8 cellular contexts compared by ENCODE assay signal in genomic region chr4:67327245-67327860, GRCh38.
DNase-seq lines count a peak whose midpoint lies in the region; ATAC-seq, FAIRE-seq and TF ChIP-seq lines count a peak whose summit lies in the region.

No MANE protein-coding gene starts in this region.

- DNase-seq in activated T-cell treated with anti-CD3 and anti-CD28 coated beads for 1 hour (ENCODE audit: low read depth) (peak; percentile 28), SK-N-SH (peak; percentile 55), GM12878 (ENCODE audit: low read depth, low spot score) (peak; percentile 9), iPS DF 4.7 (ENCODE audit: extremely low read depth, low spot score) (peak; percentile 22)
- DNase-seq in activated T-cell treated with anti-CD3 and anti-CD28 coated beads, Interleukin-2, amount 50 U/mL, for 1 hour, result no peak
- DNase-seq in stimulated activated CD4-positive, alpha-beta T cell treated with anti-CD3 and anti-CD28 coated beads, Interleukin-12 subunit alpha, Interleukin-12 subunit beta, amount 100 ng/mL, for 4 hours, result peak; percentile 27

- RAD21 ChIA-PET in GM12878 (lab: Charles Lee; ENCODE audit: unreplicated experiment), result interaction anchor here (0.7 to 2.4 kb wide), 4 partner anchors 20 to 636 kb away, joined by 3 to 15 read pairs (median 3); no protein-coding TSS in a partner anchor

- TF ChIP-seq CTCF in HEK293 (tag by site-specific recombination; IDR thresholded peaks at IDR 0.05), result no peak
- peak; percentile 98 for TF ChIP-seq CTCF in Loucy (conservative IDR thresholded peaks at IDR 0.05; ENCODE audit: low read length)
- TF ChIP-seq CTCF in SK-N-SH (IDR thresholded peaks at IDR 0.05), result peak; percentile 96
- peak; percentile 82 to 90 (median 90) for TF ChIP-seq CTCF in GM12878 (IDR thresholded peaks at IDR 0.05 in 2 of 3, conservative IDR thresholded peaks at IDR 0.05 in 1 of 3; ENCODE audit: control insufficient read depth in 2 of 3, extremely low read depth in 1 of 3, insufficient read depth in 1 of 3, low read depth in 3 of 3, low read length in 3 of 3)

- no peak for TF ChIP-seq EP300 in SK-N-SH (IDR thresholded peaks at IDR 0.05; ENCODE audit: borderline replicate concordance in 1 of 2, low read depth in 1 of 2, low read length in 1 of 2)
- TF ChIP-seq EP300 in GM12878 (IDR thresholded peaks at IDR 0.05; ENCODE audit: borderline replicate concordance in 1 of 2, control insufficient read depth in 1 of 2, low read depth in 2 of 2, low read length in 2 of 2), result no peak

- H4K20me1 ChIP-seq in Loucy (ENCODE audit: insufficient read depth, low read length, poor library complexity, severe bottlenecking) (no peaks in the 10 kb centered on the region), SK-N-SH (ENCODE audit: insufficient read depth) (no peaks in the 10 kb centered on the region), GM12878 (ENCODE audit: control insufficient read depth, insufficient read depth) (no peaks in the 10 kb centered on the region)

- peak; percentile 91 for TF ChIP-seq RAD21 in SK-N-SH (IDR thresholded peaks at IDR 0.05; ENCODE audit: low read length)
- peak; percentile 92 for TF ChIP-seq RAD21 in GM12878 (IDR thresholded peaks at IDR 0.05; ENCODE audit: insufficient read depth, low read depth, low read length)

- H3K27me3 ChIP-seq in Loucy (ENCODE audit: insufficient read depth, low read length, poor library complexity, severe bottlenecking) (no peaks in the 10 kb centered on the region), SK-N-SH (ENCODE audit: insufficient read depth) (no peaks in the 10 kb centered on the region; the same call in 1 of the 2 replicates), GM12878 (replicated peaks in 1 of 2; ENCODE audit: control insufficient read depth in 2 of 2, insufficient read depth in 2 of 2, low read length in 1 of 2) (no peaks in the 10 kb centered on the region)

- WGBS in SK-N-SH (ENCODE audit: low lambda C conversion rate), result under 1% methylated on average over 6 of the region's 6 CpGs
- WGBS in GM12878 (ENCODE audit: insufficient coverage, insufficient replicate concordance, low lambda C conversion rate, missing lambda C conversion rate), result 2% methylated on average over 6 of the region's 6 CpGs

- POLR2A ChIA-PET in HEK293 (lab: Yijun Ruan, JAX) (no interaction called here), SK-N-SH (lab: Yijun Ruan, JAX) (no interaction called here), GM12878 (lab: Charles Lee) (no interaction called here)

- H3K4me1 ChIP-seq in HEK293 (ENCODE audit: control insufficient read depth, insufficient read depth, low read length), result no peaks in the 10 kb centered on the region
- no peaks in the 10 kb centered on the region for H3K4me1 ChIP-seq in Loucy (ENCODE audit: insufficient read depth, low read length, poor library complexity, severe bottlenecking)
- H3K4me1 ChIP-seq in SK-N-SH (ENCODE audit: control insufficient read depth in 1 of 2, insufficient read depth in 2 of 2, low read depth in 1 of 2, low read length in 1 of 2), result no peaks in the 10 kb centered on the region
- H3K4me1 ChIP-seq in GM12878 (ENCODE audit: control insufficient read depth, insufficient read depth, low read length), result no peaks in the 10 kb centered on the region

- ATAC-seq in GM12878, result peak; percentile 95

- H3K9ac ChIP-seq in Loucy (ENCODE audit: low read depth, low read length, poor library complexity, severe bottlenecking) (no peak overlapping the region), SK-N-SH (no peak overlapping the region), GM12878 (ENCODE audit: control insufficient read depth, insufficient read depth, low read length) (no peak overlapping the region)

- no peaks in the 10 kb centered on the region for H3F3A ChIP-seq in Loucy (ENCODE audit: low read depth)
- H3F3A ChIP-seq in SK-N-SH (replicated peaks; ENCODE audit: insufficient read depth), result no peaks in the 10 kb centered on the region

- no peaks in the 10 kb centered on the region for H3K9me3 ChIP-seq in HEK293 (ENCODE audit: control insufficient read depth, insufficient read depth, low read depth, low read length)
- no peaks in the 10 kb centered on the region for H3K9me3 ChIP-seq in Loucy (ENCODE audit: insufficient read depth, low read depth, low read length)
- no peaks in the 10 kb centered on the region for H3K9me3 ChIP-seq in SK-N-SH
- no peaks in the 10 kb centered on the region for H3K9me3 ChIP-seq in GM12878 (replicated peaks; ENCODE audit: control insufficient read depth, insufficient read depth, low read length)

- H3K4me3 ChIP-seq in HEK293 (ENCODE audit: low read depth, low read length) (no peak overlapping the region), Loucy (ENCODE audit: low read length, poor library complexity, severe bottlenecking) (no peak overlapping the region), SK-N-SH (ENCODE audit: low read depth in 2 of 2, low read length in 1 of 2) (no peak overlapping the region; a peak in 1 of 4 replicates), GM12878 (no peak overlapping the region)

- H3K79me2 ChIP-seq in Loucy (ENCODE audit: insufficient read depth, low read length) (no peaks in the 10 kb centered on the region), SK-N-SH (ENCODE audit: insufficient read depth) (no peaks in the 10 kb centered on the region), GM12878 (ENCODE audit: control insufficient read depth, insufficient read depth, low read length) (no peaks in the 10 kb centered on the region)

- peak; percentile 35 for FAIRE-seq in GM12878 (lab: Jason Lieb, UNC)

- H3K4me2 ChIP-seq in Loucy (ENCODE audit: low read depth, low read length, poor library complexity, severe bottlenecking) (no peak overlapping the region), SK-N-SH (no peak overlapping the region), GM12878 (ENCODE audit: control insufficient read depth, insufficient read depth) (no peak overlapping the region)

- intact Hi-C loops in GM12878 (cut with micrococcal nuclease; ENCODE audit: unreplicated experiment), result loop anchor here (1.0 kb wide), 1 partner anchor 239 kb away; no protein-coding TSS in a partner anchor

- BruUV-seq in GM12878 (replicated peaks; lab: Mats Ljungman, UMichigan), result no TSS peak

- no peak for TF ChIP-seq POLR2A in GM12878 (IDR thresholded peaks at IDR 0.05; ENCODE audit: low read depth, low read length)

- H2AFZ ChIP-seq in Loucy (ENCODE audit: low read length) (peak overlapping the region; percentile 8; the same call in 1 of the 2 replicates), SK-N-SH (ENCODE audit: low read depth) (no peak overlapping the region), GM12878 (ENCODE audit: control insufficient read depth, low read depth, low read length) (no peak overlapping the region)

- SMC1A ChIA-PET in GM12878 (lab: Charles Lee; ENCODE audit: uncharacterized antibody, unreplicated experiment), result interaction anchor here (1.3 to 1.5 kb wide), 3 partner anchors 12 to 242 kb away, joined by 3 to 14 read pairs (median 3); no protein-coding TSS in a partner anchor

- in situ Hi-C loops in GM12878 (cut with MboI), result loop anchor here (5.0 kb wide), 1 partner anchor 245 kb away; no protein-coding TSS in a partner anchor

- no peaks in the 10 kb centered on the region for H3K9me2 ChIP-seq in Loucy (replicated peaks; ENCODE audit: low read depth, low read length)
- H3K9me2 ChIP-seq in SK-N-SH, result no peaks in the 10 kb centered on the region

- H3K27ac ChIP-seq in HEK293 (ENCODE audit: extremely low read depth, low read depth, low read length) (no peak overlapping the region), SK-N-SH (ENCODE audit: low read depth in 2 of 2, low read length in 1 of 2) (no peak overlapping the region), GM12878 (ENCODE audit: control insufficient read depth, insufficient read depth) (no peak overlapping the region)

- CTCF ChIA-PET in HEK293 (lab: Yijun Ruan, JAX) (interaction anchor here (0.6 to 0.9 kb wide), 5 partner anchors 279 to 1011 kb away, joined by 3 to 4 read pairs (median 3); no protein-coding TSS in a partner anchor), SK-N-SH (lab: Yijun Ruan, JAX) (interaction anchor here (0.6 to 2.9 kb wide), 25 partner anchors 8 to 964 kb away, joined by 3 to 35 read pairs (median 3); no protein-coding TSS in a partner anchor), GM12878 (lab: Yijun Ruan, JAX) (interaction anchor here (0.7 to 3.8 kb wide), 15 partner anchors 9 to 244 kb away, joined by 3 to 43 read pairs (median 5); no protein-coding TSS in a partner anchor)

- H3K36me3 ChIP-seq in HEK293 (ENCODE audit: control insufficient read depth in 2 of 2, insufficient read depth in 1 of 2, low read length in 2 of 2), result no peaks in the 10 kb centered on the region
- H3K36me3 ChIP-seq in Loucy (ENCODE audit: insufficient read depth, low read length), result no peaks in the 10 kb centered on the region
- H3K36me3 ChIP-seq in SK-N-SH (replicated peaks in 1 of 2; ENCODE audit: control insufficient read depth in 1 of 2, insufficient read depth in 2 of 2, low read length in 1 of 2), result no peaks in the 10 kb centered on the region
- no peaks in the 10 kb centered on the region for H3K36me3 ChIP-seq in GM12878 (ENCODE audit: control insufficient read depth in 2 of 2, insufficient read depth in 2 of 2, low read length in 1 of 2)

TF ChIP-seq in HEK293, 187 proteins besides CTCF, POLR2A, EP300 and RAD21 (continues in another document):
- TF ChIP-seq ZNF274 (IDR thresholded peaks at IDR 0.05; ENCODE audit: low read length), result no peak
- TF ChIP-seq ZNF274 (tag by site-specific recombination; IDR thresholded peaks at IDR 0.05; ENCODE audit: borderline replicate concordance), result no peak
- peak; percentile 86 for TF ChIP-seq ZNF654 (tag by site-specific recombination; IDR thresholded peaks at IDR 0.05; ENCODE audit: low read depth)
- TF ChIP-seq HOXD13 (CRISPR knock-in tag; IDR thresholded peaks at IDR 0.05; ENCODE audit: borderline replicate concordance), result no peak
- no peak for TF ChIP-seq KLF9 (tag by site-specific recombination; IDR thresholded peaks at IDR 0.05; ENCODE audit: low read depth)

TF ChIP-seq in SK-N-SH, 30 proteins besides CTCF, POLR2A, EP300 and RAD21:
- TF ChIP-seq SMC3 (IDR thresholded peaks at IDR 0.05; ENCODE audit: low read depth, low read length) (peak; percentile 61), GATA2 (CRISPR knock-in tag; IDR thresholded peaks at IDR 0.05) (no peak), RXRA (IDR thresholded peaks at IDR 0.05; ENCODE audit: borderline replicate concordance, low read depth) (no peak)
